ENCODE assay signal across 8 cellular contexts in genomic region chr17:64146418-64147109, GRCh38. TPM values are rescaled to one million over a fixed set of nuclear protein-coding genes. Genes with fewer than 3 reads are reported as not detected.
A peak's percentile ranks its signal among the peaks of the same experiment; 100 is the strongest.
DNase-seq lines count a peak whose midpoint lies in the region; ATAC-seq and TF ChIP-seq lines count a peak whose summit lies in the region.

No MANE protein-coding gene starts in this region.

- H3K36me3 ChIP-seq in DOHH2 (ENCODE audit: control insufficient read depth, low read length) = peaks cover 30% of the 10 kb centered on the region
- H3K36me3 ChIP-seq in muscle layer of duodenum (ENCODE audit: control insufficient read depth in 1 of 2, insufficient read depth in 2 of 2, low read length in 2 of 2) = peaks cover 8 to 27% of the 10 kb centered on the region in 2 donors
- peaks cover 9% of the 10 kb centered on the region for H3K36me3 ChIP-seq in thymus (ENCODE audit: control insufficient read depth, insufficient read depth)

- ATAC-seq in esophagus mucosa (peak; percentile 73), HG03342 (IDR thresholded peaks at IDR 0.05; ENCODE audit: unreplicated experiment) (no peak)

- peaks cover 14% of the 10 kb centered on the region for H3K79me2 ChIP-seq in DOHH2 (ENCODE audit: control insufficient read depth, low read length)

- H4K20me1 ChIP-seq in DOHH2 (ENCODE audit: control insufficient read depth, insufficient read depth, low read depth, low read length) = no peaks in the 10 kb centered on the region

- H3K27me3 ChIP-seq in DOHH2 (ENCODE audit: control insufficient read depth, low read length) (no peaks in the 10 kb centered on the region), muscle layer of duodenum (ENCODE audit: low read depth, low read length) (no peaks in the 10 kb centered on the region), thymus (ENCODE audit: control insufficient read depth, insufficient read depth) (no peaks in the 10 kb centered on the region)

- peak overlapping the region; percentile 90 for H3K4me3 ChIP-seq in DOHH2 (ENCODE audit: low read length)
- peak overlapping the region; percentile 83 for H3K4me3 ChIP-seq in HFF-Myc (replicated peaks; ENCODE audit: low read depth, low read length)
- H3K4me3 ChIP-seq in muscle layer of duodenum (ENCODE audit: low read depth in 1 of 2, low read length in 2 of 2) = peak overlapping the region; percentile 84 to 93
- H3K4me3 ChIP-seq in thymus (ENCODE audit: low read length) = peak overlapping the region; percentile 62

- H3F3A ChIP-seq in DOHH2 (ENCODE audit: control insufficient read depth, insufficient read depth) = peaks cover 46% of the 10 kb centered on the region

- DNase-seq in HFF-Myc (ENCODE audit: extremely low read depth, low read depth) (no peak), NCI-H446 treated with DMSO at 0.1 percent for 48 hours (lab: John Stamatoyannopoulos, UW) (peak; percentile 9)
- DNase-seq in activated CD8-positive, alpha-beta memory T cell treated with anti-CD3 and anti-CD28 coated beads, Interleukin-2, amount 50 U/mL, for 4 hours = peak; percentile 58

- H3K9me2 ChIP-seq in DOHH2 (replicated peaks; ENCODE audit: control insufficient read depth, low read length) = no peaks in the 10 kb centered on the region

- H3K27ac ChIP-seq in DOHH2 (ENCODE audit: low read depth, low read length) (peak overlapping the region; percentile 90), muscle layer of duodenum (ENCODE audit: low read length) (peak overlapping the region; percentile 96), thymus (ENCODE audit: low read depth) (peak overlapping the region; percentile 94)

- H3K9me3 ChIP-seq in DOHH2 (ENCODE audit: control insufficient read depth, insufficient read depth, low read length) = no peaks in the 10 kb centered on the region
- no peaks in the 10 kb centered on the region for H3K9me3 ChIP-seq in muscle layer of duodenum (ENCODE audit: control insufficient read depth in 1 of 2, low read length in 2 of 2)
- H3K9me3 ChIP-seq in thymus (ENCODE audit: control insufficient read depth) = no peaks in the 10 kb centered on the region

- peak overlapping the region; percentile 92 for H3K4me2 ChIP-seq in DOHH2 (ENCODE audit: low read length)

- H3K4me1 ChIP-seq in DOHH2 (ENCODE audit: control insufficient read depth, low read length) (peaks cover 21% of the 10 kb centered on the region), muscle layer of duodenum (ENCODE audit: control insufficient read depth in 1 of 2, insufficient read depth in 2 of 2, low read length in 2 of 2) (peaks cover 11 to 15% of the 10 kb centered on the region in 2 donors), thymus (ENCODE audit: control insufficient read depth, insufficient read depth, low read length) (peaks cover 9% of the 10 kb centered on the region)

- 2% methylated on average over 34 of the region's 34 CpGs for whole genome bisulfite sequencing in thymus

- TF ChIP-seq CTCF in DOHH2 (IDR thresholded peaks at IDR 0.05; ENCODE audit: low read depth, low read length, poor library complexity, severe bottlenecking) (no peak), HFF-Myc (IDR thresholded peaks at IDR 0.05; ENCODE audit: low read depth, low read length, missing control alignments) (no peak)

RNA-seq across cellular contexts. Expression of gene ERN1, which starts 16.6 kb away (rescaled TPM):
- total RNA-seq in esophagus mucosa = 18.5 TPM
- 7.4 TPM for polyA plus RNA-seq in thymus
